ENCODE assay signal across 12 cellular contexts in genomic region chr18:5630766-5631413, GRCh38.
DNase-seq lines count a peak whose midpoint lies in the region; ATAC-seq, FAIRE-seq and TF ChIP-seq lines count a peak whose summit lies in the region.
"Had no signal": no experiment of that assay in that cellular context is flagged by ENCODE, and none has a peak within 500 bp of the region (broad histone marks: within the 10 kb centered on the region; RNA-seq: fewer than 3 reads in every experiment).

No MANE protein-coding gene starts in this region.

- no peak overlapping the region for H4K5ac ChIP-seq in H1 (ENCODE audit: insufficient read length, low read depth, low read length)

- H3K4ac ChIP-seq in H1 (replicated peaks; ENCODE audit: insufficient read length, low read depth, low read length) = no peak overlapping the region

- no peak for DNase-seq in A549 (ENCODE audit: low read depth in 1 of 2, low spot score in 1 of 2)
- DNase-seq in GM23338 (ENCODE audit: low spot score) = no peak
- no peak for DNase-seq in H1 (ENCODE audit: low read depth in 1 of 2, low spot score in 2 of 2)
- DNase-seq in naive thymus-derived CD8-positive, alpha-beta T cell = no peak
- DNase-seq in RPMI8226 = no peak
- DNase-seq in dedifferentiated amniotic fluid mesenchymal stem cell (ENCODE audit: extremely low spot score) = no peak
- no peak for DNase-seq in RCC 7860 (ENCODE audit: low spot score)
- DNase-seq: effector memory CD4-positive, alpha-beta T cell had no signal

- POLR2A ChIA-PET in A549 (lab: Yijun Ruan, JAX) (no interaction called here), H1 (lab: Charles Lee; ENCODE audit: partially characterized antibody) (no interaction called here)
- POLR2A ChIA-PET in naive thymus-derived CD8-positive, alpha-beta T cell (lab: Charles Lee) = no interaction called here

- H4K91ac ChIP-seq in H1 (replicated peaks; ENCODE audit: insufficient read length, low read length) = no peak overlapping the region

- H3K18ac ChIP-seq in H1 (ENCODE audit: extremely low read depth, low read length) = no peak overlapping the region

- no peaks in the 10 kb centered on the region for H3K79me2 ChIP-seq in GM23338 (replicated peaks; ENCODE audit: insufficient read depth)
- no peaks in the 10 kb centered on the region; a peak in 1 of 4 replicates for H3K79me2 ChIP-seq in H1 (ENCODE audit: control insufficient read depth in 1 of 2, insufficient read depth in 2 of 2, low read length in 2 of 2)

- peaks cover 10% of the 10 kb centered on the region; the same call in 1 of the 3 replicates for H3K4me1 Mint-ChIP-seq in GM23338
- peaks cover 0 to 9% (median 7%) of the 10 kb centered on the region in 4 donors for H3K4me1 Mint-ChIP-seq in naive thymus-derived CD8-positive, alpha-beta T cell

- H3K4me2 ChIP-seq in A549 (peak overlapping the region; percentile 89), GM23338 (peak overlapping the region; percentile 95), H1 (ENCODE audit: insufficient read depth in 1 of 2, low read depth in 2 of 2, low read length in 2 of 2) (peak overlapping the region; percentile 83 to 95)

- no peak for TF ChIP-seq RAD21 in A549 (conservative IDR thresholded peaks at IDR 0.05 in 1 of 2, IDR thresholded peaks at IDR 0.05 in 1 of 2)
- TF ChIP-seq RAD21 in H1 (IDR thresholded peaks at IDR 0.05 in 1 of 2, conservative IDR thresholded peaks at IDR 0.05 in 1 of 2; ENCODE audit: low read depth in 2 of 2, low read length in 2 of 2) = no peak

- no peaks in the 10 kb centered on the region for H3K79me1 ChIP-seq in H1 (ENCODE audit: low read depth, low read length)

- WGBS in A549 (ENCODE audit: missing lambda C conversion rate) = 45% methylated on average over 9 of the region's 19 CpGs
- 44% methylated on average over 19 of the region's 19 CpGs; no CpG with 5 or more reads in 1 of the 2 experiments for WGBS in H1 (ENCODE audit: extremely low coverage in 1 of 2, insufficient coverage in 1 of 2, insufficient read length in 1 of 2, insufficient replicate concordance in 2 of 2, low coverage in 1 of 2, low lambda C conversion rate in 2 of 2, missing lambda C conversion rate in 1 of 2), 2 experiments

- peaks cover 25% of the 10 kb centered on the region; the same call in 1 of the 2 replicates for H3K23me2 ChIP-seq in H1 (ENCODE audit: low read depth, low read length)

- H3K4me3 ChIP-seq in A549 = no peak overlapping the region
- H3K4me3 ChIP-seq in GM23338 = peak overlapping the region; percentile 80
- peak overlapping the region in 1 of 4 experiments; percentile 70; a peak in 3 of 8 replicates for H3K4me3 ChIP-seq in H1 (ENCODE audit: extremely low read depth in 1 of 4, insufficient read depth in 2 of 4, low read depth in 3 of 4, low read length in 4 of 4)
- H3K4me3 ChIP-seq: MG63 had no signal

- H4K20me1 ChIP-seq in GM23338 (replicated peaks; ENCODE audit: insufficient read depth) (no peaks in the 10 kb centered on the region; the same call in 1 of the 2 replicates), H1 (replicated peaks in 1 of 2; ENCODE audit: control insufficient read depth in 1 of 2, insufficient read depth in 2 of 2, low read length in 2 of 2) (peaks cover 0 to 5% of the 10 kb centered on the region in 2 experiments)

- H3K36me3 Mint-ChIP-seq in GM23338 (ENCODE audit: low read depth) = no peaks in the 10 kb centered on the region
- H3K36me3 Mint-ChIP-seq in naive thymus-derived CD8-positive, alpha-beta T cell = no peaks in the 10 kb centered on the region

- no peak for FAIRE-seq in A549 (lab: Jason Lieb, UNC)
- FAIRE-seq in H1 (lab: Jason Lieb, UNC) = no peak
- FAIRE-seq in RCC 7860 (lab: Jason Lieb, UNC) = no peak

- peak overlapping the region; percentile 9 for H4K8ac ChIP-seq in H1 (ENCODE audit: extremely low read depth, insufficient read depth, low read length)

- H2BK12ac ChIP-seq in H1 (ENCODE audit: low read depth, low read length) = no peak overlapping the region

- peaks cover 19% of the 10 kb centered on the region for H3K27me3 Mint-ChIP-seq in GM23338 (ENCODE audit: insufficient read depth, low read depth, poor library complexity)
- H3K27me3 Mint-ChIP-seq in naive thymus-derived CD8-positive, alpha-beta T cell = peaks cover 23 to 48% (median 40%) of the 10 kb centered on the region in 5 donors

- peaks cover 4% of the 10 kb centered on the region; the same call in 1 of the 3 replicates for H3K4me1 ChIP-seq in A549
- H3K4me1 ChIP-seq in GM23338 (ENCODE audit: insufficient read depth) = peaks cover 2% of the 10 kb centered on the region
- H3K4me1 ChIP-seq in H1 (replicated peaks in 1 of 4; ENCODE audit: control insufficient read depth in 3 of 4, insufficient read depth in 4 of 4, low read length in 3 of 4) = peaks cover 1 to 15% (median 5%) of the 10 kb centered on the region in 4 experiments; a peak in 6 of 7 replicates
- H3K4me1 ChIP-seq: prostate gland had no signal

- peaks cover 66% of the 10 kb centered on the region for H3K27me3 ChIP-seq in GM23338 (ENCODE audit: insufficient read depth)
- peaks cover 19 to 56% (median 47%) of the 10 kb centered on the region in 4 experiments for H3K27me3 ChIP-seq in H1 (replicated peaks in 1 of 4; ENCODE audit: control insufficient read depth in 3 of 4, extremely low read depth in 1 of 4, insufficient read depth in 3 of 4, low read length in 3 of 4)

- no peak for TF ChIP-seq CTCF in A549 (IDR thresholded peaks at IDR 0.05)
- TF ChIP-seq CTCF in GM23338 (conservative IDR thresholded peaks at IDR 0.05; ENCODE audit: low read depth in 2 of 2) = no peak
- no peak for TF ChIP-seq CTCF in H1 (IDR thresholded peaks at IDR 0.05; ENCODE audit: control extremely low read depth in 1 of 3, insufficient read depth in 1 of 3, low read depth in 1 of 3, low read length in 3 of 3)

- H3K36me3 ChIP-seq in GM23338 (ENCODE audit: insufficient read depth) (no peaks in the 10 kb centered on the region), H1 (ENCODE audit: control insufficient read depth in 2 of 4, insufficient read depth in 4 of 4, low read length in 3 of 4) (no peaks in the 10 kb centered on the region)
- H3K36me3 ChIP-seq: MG63, prostate gland had no signal

- H2AK5ac ChIP-seq in H1 (ENCODE audit: low read depth, low read length) = 0 out of 2 replicates have a peak overlapping the region, but pooled peaks have one; percentile 5

- H3K4me3 Mint-ChIP-seq in GM23338 = peak overlapping the region; percentile 48
- peak overlapping the region in 9 of 10 donors; percentile 2 to 64 (median 27) for H3K4me3 Mint-ChIP-seq in naive thymus-derived CD8-positive, alpha-beta T cell

- H3K14ac ChIP-seq in H1 (ENCODE audit: insufficient read length) = no peak overlapping the region

- H2BK120ac ChIP-seq in H1 (replicated peaks; ENCODE audit: low read depth, low read length) = no peak overlapping the region

- H2AFZ ChIP-seq in GM23338 (peak overlapping the region; percentile 91), H1 (ENCODE audit: low read length) (0 out of 2 replicates have a peak overlapping the region, but pooled peaks have one; percentile 72)

- no peak overlapping the region for H3K23ac ChIP-seq in H1 (ENCODE audit: insufficient read length)

- H2BK5ac ChIP-seq in H1 (ENCODE audit: low read depth, low read length) = no peak overlapping the region

- H3K9me3 Mint-ChIP-seq in GM23338 = no peaks in the 10 kb centered on the region
- H3K9me3 Mint-ChIP-seq in naive thymus-derived CD8-positive, alpha-beta T cell = peaks cover 0 to 3% (median 0%) of the 10 kb centered on the region in 9 donors
- H3K9me3 Mint-ChIP-seq: activated CD4-positive, alpha-beta T cell treated with anti-CD3 and anti-CD28 coated beads, Interleukin-2, amount 10 ng/mL, durations not matched to agents 24 days and 14 days had no signal

- H3K9ac ChIP-seq in H1 (replicated peaks in 1 of 4; ENCODE audit: extremely low read depth in 1 of 4, low read depth in 3 of 4, low read length in 3 of 4) = no peak overlapping the region

- H2BK20ac ChIP-seq in H1 (ENCODE audit: low read length) = no peak overlapping the region

- H3F3A ChIP-seq in GM23338 (replicated peaks; ENCODE audit: low read depth) = no peaks in the 10 kb centered on the region; the same call in 1 of the 2 replicates

- no peak overlapping the region for H3K56ac ChIP-seq in H1 (replicated peaks; ENCODE audit: insufficient read length, low read depth, low read length)

- TF ChIP-seq EP300 in A549 (IDR thresholded peaks at IDR 0.05) = no peak
- TF ChIP-seq EP300 in H1 (IDR thresholded peaks at IDR 0.05; ENCODE audit: borderline replicate concordance in 1 of 2, low read depth in 2 of 2, low read length in 2 of 2) = no peak

- no peak overlapping the region for H2BK15ac ChIP-seq in H1 (ENCODE audit: low read length)

- no peak for TF ChIP-seq POLR2A in A549 (IDR thresholded peaks at IDR 0.05; ENCODE audit: low read length)
- TF ChIP-seq POLR2A in H1 (IDR thresholded peaks at IDR 0.05; ENCODE audit: control extremely low read depth in 1 of 2, low read depth in 2 of 2, low read length in 2 of 2) = no peak

- no peak for ATAC-seq in A549
- no peak for ATAC-seq in GM23338
- no peak for ATAC-seq in naive thymus-derived CD8-positive, alpha-beta T cell
- ATAC-seq in GM21576 (IDR thresholded peaks at IDR 0.05; ENCODE audit: unreplicated experiment) = no peak

- H3K27ac ChIP-seq in A549 (no peak overlapping the region), GM23338 (ENCODE audit: low read depth) (no peak overlapping the region), H1 (ENCODE audit: low read depth, low read length) (no peak overlapping the region)
- H3K27ac ChIP-seq: prostate gland had no signal

- no peaks in the 10 kb centered on the region for H3K9me2 ChIP-seq in GM23338 (ENCODE audit: insufficient read depth)

- CTCF ChIA-PET in A549 (lab: Yijun Ruan, JAX) = no interaction called here
- CTCF ChIA-PET in H1 (lab: Charles Lee; ENCODE audit: partially characterized antibody) = interaction anchor here (0.8 to 1.3 kb wide), 3 partner anchors 18 to 237 kb away, joined by 3 read pairs; no protein-coding TSS in a partner anchor

- H3K27ac Mint-ChIP-seq in GM23338 = no peak overlapping the region
- H3K27ac Mint-ChIP-seq in naive thymus-derived CD8-positive, alpha-beta T cell = no peak overlapping the region
- H3K27ac Mint-ChIP-seq: activated CD4-positive, alpha-beta T cell treated with anti-CD3 and anti-CD28 coated beads, Interleukin-2, amount 10 ng/mL, durations not matched to agents 24 days and 14 days had no signal

- no peaks in the 10 kb centered on the region for H3K9me3 ChIP-seq in A549
- no peaks in the 10 kb centered on the region for H3K9me3 ChIP-seq in H1 (ENCODE audit: insufficient read depth in 2 of 2, low read depth in 1 of 2, low read length in 1 of 2)
- H3K9me3 ChIP-seq: MG63, prostate gland had no signal

TF ChIP-seq in A549, 52 proteins besides CTCF, POLR2A, EP300 and RAD21 (continues in another document):
- TF ChIP-seq SMC3 (IDR thresholded peaks at IDR 0.05) = no peak

TF ChIP-seq in GM23338, 12 proteins besides CTCF, POLR2A, EP300 and RAD21:
- TF ChIP-seq ZNF331 (CRISPR knock-in tag; IDR thresholded peaks at IDR 0.05; ENCODE audit: low read depth) = no peak
TF ChIP-seq in GM23338: peak in this region for 0.

TF ChIP-seq in H1, 55 proteins besides CTCF, POLR2A, EP300 and RAD21:
- TF ChIP-seq BCL11A (IDR thresholded peaks at IDR 0.05; ENCODE audit: low read depth in 2 of 2, low read length in 2 of 2) = no peak
- 0 out of 2 replicates have a peak, but pooled peaks have one; percentile 4 for TF ChIP-seq CREB1 (IDR thresholded peaks at IDR 0.05)
